8 cellular contexts compared by ENCODE assay signal in genomic region chr10:79347894-79348639, GRCh38. TPM values are rescaled to one million over a fixed set of nuclear protein-coding genes. Genes with fewer than 3 reads are reported as not detected.
DNase-seq lines count a peak whose midpoint lies in the region; ATAC-seq and TF ChIP-seq lines count a peak whose summit lies in the region.

No MANE protein-coding gene starts in this region.

- DNase-seq in Caco-2, result peak in 1 of 2 experiments; percentile 63
- DNase-seq in T-helper 1 cell, result peak; percentile 48 to 85 (median 59)
- DNase-seq in astrocyte of the cerebellum (ENCODE audit: low read depth), result peak; percentile 33
- no peak for DNase-seq in NCI-H526 treated with DMSO at 0.1 percent for 48 hours (lab: John Stamatoyannopoulos, UW)

- intact Hi-C loops in Caco-2 (cut with micrococcal nuclease; ENCODE audit: unreplicated experiment), result loop anchor here (1.0 kb wide), 2 partner anchors 26 to 119 kb away; no protein-coding TSS in a partner anchor

- TF ChIP-seq CTCF in Caco-2 (IDR thresholded peaks at IDR 0.05; ENCODE audit: insufficient read depth in 1 of 2, low read depth in 1 of 2, low read length in 1 of 2, severe bottlenecking in 1 of 2, unreplicated experiment in 1 of 2) (no peak), astrocyte of the cerebellum (IDR thresholded peaks at IDR 0.05; ENCODE audit: low read depth, low read length, missing control alignments) (no peak)

- ATAC-seq in GM19452 (IDR thresholded peaks at IDR 0.05; ENCODE audit: unreplicated experiment) (peak; percentile 68), HG03565 (IDR thresholded peaks at IDR 0.05; ENCODE audit: unreplicated experiment) (peak; percentile 56)

- CTCF ChIA-PET in Caco-2 (lab: Charles Lee), result interaction anchor here (0.5 to 0.9 kb wide), 2 partner anchors 11 to 155 kb away, joined by 4 read pairs; no protein-coding TSS in a partner anchor

- H3K36me3 ChIP-seq in Caco-2 (ENCODE audit: control insufficient read depth, insufficient read depth, low read length), result peaks cover 17% of the 10 kb centered on the region
- H3K36me3 ChIP-seq in iPS-15b (ENCODE audit: control insufficient read depth, insufficient read depth, low read length), result peaks cover 37% of the 10 kb centered on the region

- H3K9me3 ChIP-seq in Caco-2 (no peaks in the 10 kb centered on the region), iPS-15b (ENCODE audit: control insufficient read depth, insufficient read depth, low read length) (no peaks in the 10 kb centered on the region)

- H3K9me3 Mint-ChIP-seq in Caco-2 (ENCODE audit: unreplicated experiment), result no peaks in the 10 kb centered on the region

- POLR2A ChIA-PET in Caco-2 (lab: Charles Lee), result interaction anchor here (1.0 to 2.3 kb wide), 2 partner anchors 11 to 98 kb away, joined by 3 to 8 read pairs; partner anchors contain the start of gene ZCCHC24

- H3K4me1 ChIP-seq in Caco-2 (no peaks in the 10 kb centered on the region; the same call in 1 of the 2 replicates), iPS-15b (ENCODE audit: control insufficient read depth, insufficient read depth, low read length) (peaks cover 4% of the 10 kb centered on the region)

- no TSS peak for BruUV-seq in Caco-2 (replicated peaks; lab: Mats Ljungman, UMichigan)

- peak overlapping the region; percentile 81 to 98 (median 95) for H3K27ac ChIP-seq in skin epidermis

- H3K9ac ChIP-seq in iPS-15b (ENCODE audit: low read depth, low read length), result peak overlapping the region; percentile 65

- in situ Hi-C loops in astrocyte of the cerebellum (cut with HindIII; ENCODE audit: low sequenced_read_pairs), result no loop called here

- H3K36me3 Mint-ChIP-seq in Caco-2 (ENCODE audit: insufficient read depth, unreplicated experiment), result peaks cover 54% of the 10 kb centered on the region

- H3K4me1 Mint-ChIP-seq in Caco-2 (ENCODE audit: low read depth, unreplicated experiment), result no peaks in the 10 kb centered on the region

- H3K4me3 Mint-ChIP-seq in Caco-2 (ENCODE audit: unreplicated experiment), result peak overlapping the region; percentile 81

- H3K27me3 ChIP-seq in Caco-2 (replicated peaks; ENCODE audit: control insufficient read depth, insufficient read depth, low read length), result no peaks in the 10 kb centered on the region
- no peaks in the 10 kb centered on the region for H3K27me3 ChIP-seq in iPS-15b (ENCODE audit: control insufficient read depth, insufficient read depth, low read length)

- peak overlapping the region; percentile 71 for H3K27ac Mint-ChIP-seq in Caco-2 (ENCODE audit: unreplicated experiment)

- H3K4me3 ChIP-seq in Caco-2 (ENCODE audit: low read depth, low read length) (peak overlapping the region; percentile 90), astrocyte of the cerebellum (ENCODE audit: low read depth, low read length) (peak overlapping the region; percentile 49), iPS-15b (ENCODE audit: low read depth, low read length) (peak overlapping the region; percentile 74), skin epidermis (peak overlapping the region; percentile 66 to 97 (median 87))

- no peaks in the 10 kb centered on the region for H3K27me3 Mint-ChIP-seq in Caco-2 (ENCODE audit: insufficient read depth, unreplicated experiment)

RNA-seq across cellular contexts. Expression of gene PPIF, which starts 0.8 kb away (rescaled TPM):
- total RNA-seq in Caco-2 (2022), result 116 and 133 TPM in 2 replicates
